In the genomic region with DNA sequence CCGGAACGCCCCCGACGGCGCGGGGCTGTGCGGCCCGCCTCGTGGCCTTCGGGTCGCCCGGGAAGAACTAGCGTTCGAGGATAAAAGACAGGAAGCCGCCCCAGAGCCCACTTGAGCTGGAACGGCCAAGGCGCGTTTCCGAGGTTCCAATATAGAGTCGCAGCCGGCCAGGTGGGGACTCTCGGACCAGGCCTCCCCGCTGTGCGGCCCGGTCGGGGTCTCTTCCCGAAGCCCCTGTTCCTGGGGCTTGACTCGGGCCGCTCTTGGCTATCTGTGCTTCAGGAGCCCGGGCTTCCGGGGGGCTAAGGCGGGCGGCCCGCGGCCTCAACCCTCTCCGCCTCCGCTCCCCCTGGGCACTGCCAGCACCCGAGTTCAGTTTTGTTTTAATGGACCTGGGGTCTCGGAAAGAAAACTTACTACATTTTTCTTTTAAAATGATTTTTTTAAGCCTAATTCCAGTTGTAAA, we compare ENCODE assay signal across 8 cellular contexts.
A peak's percentile ranks its signal among the peaks of the same experiment; 100 is the strongest.
DNase-seq lines count a peak whose midpoint lies in the region; ATAC-seq, FAIRE-seq and TF ChIP-seq lines count a peak whose summit lies in the region.

No MANE protein-coding gene starts in this region.

- ATAC-seq in A549 (no peak), K562 (no peak), HG02884 (IDR thresholded peaks at IDR 0.05; ENCODE audit: unreplicated experiment) (no peak)

- peak overlapping the region; percentile 86 for H3K4me2 ChIP-seq in A549
- H3K4me2 ChIP-seq in K562 (ENCODE audit: insufficient read depth, low read length) = peak overlapping the region; percentile 83; the same call in 1 of the 2 replicates

- TF ChIP-seq POLR2A in A549 (IDR thresholded peaks at IDR 0.05; ENCODE audit: low read length) (no peak), K562 (conservative IDR thresholded peaks at IDR 0.05) (no peak), GM12892 (IDR thresholded peaks at IDR 0.05; ENCODE audit: low read depth, low read length) (no peak)

- POLR2A ChIA-PET in A549 (lab: Yijun Ruan, JAX) = interaction anchor here (0.8 to 4.9 kb wide), 9 partner anchors 82 to 949 kb away, joined by 3 to 70 read pairs (median 10); no protein-coding TSS in a partner anchor
- POLR2A ChIA-PET in HEK293 (lab: Yijun Ruan, JAX) = interaction anchor here (1.4 to 4.1 kb wide), 8 partner anchors 44 to 950 kb away, joined by 3 to 45 read pairs (median 10); no protein-coding TSS in a partner anchor
- POLR2A ChIA-PET in K562 (lab: Yijun Ruan, JAX) = interaction anchor here (0.6 to 5.4 kb wide), 12 partner anchors 10 to 618 kb away, joined by 3 to 54 read pairs (median 6); no protein-coding TSS in a partner anchor

- peak overlapping the region; percentile 89 to 97 for H3K9ac ChIP-seq in K562 (ENCODE audit: insufficient read depth in 1 of 2, low read depth in 2 of 2, low read length in 2 of 2)
- peak overlapping the region in 1 of 2 donors; percentile 91 for H3K9ac ChIP-seq in mucosa of rectum (ENCODE audit: low read depth in 1 of 2, low read length in 2 of 2)

- no peak for TF ChIP-seq EP300 in A549 (IDR thresholded peaks at IDR 0.05)
- no peak for TF ChIP-seq EP300 in K562 (IDR thresholded peaks at IDR 0.05; ENCODE audit: low read length)

- FAIRE-seq in A549 (lab: Jason Lieb, UNC) = no peak
- no peak for FAIRE-seq in K562 (lab: Jason Lieb, UNC)
- FAIRE-seq in GM12892 (lab: Jason Lieb, UNC) = no peak

- intact Hi-C loops in K562 (cut with micrococcal nuclease) = no loop called here

- H3K9me1 ChIP-seq in K562 (ENCODE audit: control insufficient read depth, insufficient read depth, low read length) = no peaks in the 10 kb centered on the region

- H3K36me3 ChIP-seq in HEK293 (ENCODE audit: control insufficient read depth in 2 of 2, insufficient read depth in 1 of 2, low read length in 2 of 2) (no peaks in the 10 kb centered on the region), K562 (ENCODE audit: control insufficient read depth, insufficient read depth, low read length) (no peaks in the 10 kb centered on the region), mucosa of rectum (ENCODE audit: control insufficient read depth in 2 of 2, insufficient read depth in 2 of 2, low read length in 2 of 2) (no peaks in the 10 kb centered on the region)

- in situ Hi-C loops in K562 (cut with MboI) (no loop called here), ACHN (cut with HindIII; ENCODE audit: low pct_ligation_motif_present, low pct_unique_long_range_greater_than_20kb, low sequenced_read_pairs) (no loop called here)

- H3K79me2 ChIP-seq in K562 (ENCODE audit: control insufficient read depth, insufficient read depth, low read length) = peaks cover 40% of the 10 kb centered on the region

- TF ChIP-seq RAD21 in A549 (conservative IDR thresholded peaks at IDR 0.05 in 1 of 2, IDR thresholded peaks at IDR 0.05 in 1 of 2) (no peak), K562 (CRISPR knock-in tag; conservative IDR thresholded peaks at IDR 0.05 in 1 of 2, IDR thresholded peaks at IDR 0.05 in 1 of 2) (no peak; a peak in 1 of 4 replicates)

- TF ChIP-seq CTCF in A549 (IDR thresholded peaks at IDR 0.05) (no peak; the same call in 2 of the 3 replicates), HEK293 (tag by site-specific recombination; IDR thresholded peaks at IDR 0.05) (no peak), K562 (IDR thresholded peaks at IDR 0.05 in 2 of 3, conservative IDR thresholded peaks at IDR 0.05 in 1 of 3; ENCODE audit: insufficient read depth in 2 of 3, low read depth in 1 of 3, low read length in 3 of 3) (no peak)

- H3K27me3 ChIP-seq in K562 (ENCODE audit: control insufficient read depth in 2 of 2, insufficient read depth in 2 of 2, low read length in 2 of 2) (no peaks in the 10 kb centered on the region), mucosa of rectum (ENCODE audit: control insufficient read depth in 2 of 2, insufficient read depth in 2 of 2, low read length in 2 of 2) (peaks cover 10 to 13% of the 10 kb centered on the region in 2 donors)

- H3K9me3 ChIP-seq in A549 = no peaks in the 10 kb centered on the region
- no peaks in the 10 kb centered on the region for H3K9me3 ChIP-seq in HEK293 (ENCODE audit: control insufficient read depth, insufficient read depth, low read depth, low read length)
- H3K9me3 ChIP-seq in K562 (replicated peaks; ENCODE audit: control insufficient read depth, insufficient read depth, low read depth, low read length) = 0 out of 2 replicates have a peak, but pooled peaks cover 5% of the 10 kb centered on the region
- no peaks in the 10 kb centered on the region for H3K9me3 ChIP-seq in mucosa of rectum (ENCODE audit: control insufficient read depth in 2 of 2, low read length in 2 of 2)

- DNase-seq in A549 (ENCODE audit: low read depth in 1 of 2, low spot score in 1 of 2) = no peak
- DNase-seq in K562 (ENCODE audit: extremely low read depth in 1 of 4, low spot score in 3 of 4) = no peak
- no peak for DNase-seq in ACHN
- DNase-seq in NOMO-1 treated with DMSO at 0.1 percent for 48 hours (lab: John Stamatoyannopoulos, UW; ENCODE audit: unreplicated experiment) = no peak
- no peak for DNase-seq in GM12892 (ENCODE audit: insufficient read length)

- BruUV-seq in K562 (replicated peaks; lab: Mats Ljungman, UMichigan) = no TSS peak

- H3K27ac ChIP-seq in A549 (peak overlapping the region; percentile 98 to 100; a peak in 5 of 6 replicates), HEK293 (ENCODE audit: extremely low read depth, low read depth, low read length) (peak overlapping the region; percentile 8; the same call in 1 of the 2 replicates), K562 (ENCODE audit: extremely low read depth, low read depth, low read length) (peak overlapping the region; percentile 94; the same call in 2 of the 3 replicates), mucosa of rectum (ENCODE audit: low read depth in 2 of 2, low read length in 2 of 2) (peak overlapping the region; percentile 95 to 96)

- 27% methylated on average over 11 of the region's 39 CpGs for WGBS in A549 (ENCODE audit: missing lambda C conversion rate)
- 33% methylated on average over 26 of the region's 39 CpGs for WGBS in K562 (ENCODE audit: insufficient coverage, low coverage, missing lambda C conversion rate)

- peak overlapping the region; percentile 83 for H2AFZ ChIP-seq in K562 (ENCODE audit: low read depth, low read length)

- H4K20me1 ChIP-seq in K562 (replicated peaks; ENCODE audit: control insufficient read depth, insufficient read depth, low read length) = peaks cover 13% of the 10 kb centered on the region

- CTCF ChIA-PET in A549 (lab: Yijun Ruan, JAX) = interaction anchor here (0.6 to 7.3 kb wide), 36 partner anchors 8 to 1138 kb away, joined by 3 to 46 read pairs (median 4); no protein-coding TSS in a partner anchor
- CTCF ChIA-PET in HEK293 (lab: Yijun Ruan, JAX) = interaction anchor here (0.6 to 2.6 kb wide), 18 partner anchors 13 to 1058 kb away, joined by 3 to 14 read pairs (median 4); no protein-coding TSS in a partner anchor
- CTCF ChIA-PET in K562 (lab: Yijun Ruan, JAX; ENCODE audit: low intra/inter-chr PET ratio) = interaction anchor here (0.6 to 2.9 kb wide), 3 partner anchors 111 to 509 kb away, joined by 3 to 19 read pairs (median 3); no protein-coding TSS in a partner anchor

- H3K4me3 ChIP-seq in A549 (peak overlapping the region; percentile 72), HEK293 (ENCODE audit: low read depth, low read length) (peak overlapping the region; percentile 23), K562 (peak overlapping the region; percentile 68; the same call in 1 of the 2 replicates), mucosa of rectum (ENCODE audit: low read length in 2 of 2) (peak overlapping the region; percentile 61 to 90)

- H3K4me1 ChIP-seq in A549 = peaks cover 9% of the 10 kb centered on the region; the same call in 2 of the 3 replicates
- H3K4me1 ChIP-seq in HEK293 (ENCODE audit: control insufficient read depth, insufficient read depth, low read length) = peaks cover 5% of the 10 kb centered on the region; the same call in 1 of the 2 replicates
- H3K4me1 ChIP-seq in K562 (replicated peaks in 1 of 2; ENCODE audit: control insufficient read depth in 2 of 2, insufficient read depth in 2 of 2, low read length in 2 of 2) = peaks cover 3 to 40% of the 10 kb centered on the region in 2 experiments; a peak in 4 of 5 replicates
- peaks cover 6 to 19% of the 10 kb centered on the region in 2 donors for H3K4me1 ChIP-seq in mucosa of rectum (ENCODE audit: control insufficient read depth in 2 of 2, insufficient read depth in 2 of 2, low read length in 2 of 2)

TF ChIP-seq in A549, 52 proteins besides CTCF, POLR2A, EP300 and RAD21 (continues in another document):
- TF ChIP-seq, protein P1, sequence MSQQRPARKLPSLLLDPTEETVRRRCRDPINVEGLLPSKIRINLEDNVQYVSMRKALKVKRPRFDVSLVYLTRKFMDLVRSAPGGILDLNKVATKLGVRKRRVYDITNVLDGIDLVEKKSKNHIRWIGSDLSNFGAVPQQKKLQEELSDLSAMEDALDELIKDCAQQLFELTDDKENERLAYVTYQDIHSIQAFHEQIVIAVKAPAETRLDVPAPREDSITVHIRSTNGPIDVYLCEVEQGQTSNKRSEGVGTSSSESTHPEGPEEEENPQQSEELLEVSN (IDR thresholded peaks at IDR 0.05; ENCODE audit: borderline replicate concordance, low read depth) = peak; percentile 37; the same call in 1 of the 2 replicates

TF ChIP-seq in HEK293, 187 proteins besides CTCF, POLR2A, EP300 and RAD21 (continues in another document):
- TF ChIP-seq ZBTB8A (tag by site-specific recombination; IDR thresholded peaks at IDR 0.05) (0 out of 2 replicates have a peak, but pooled peaks have one; percentile 38), ZNF768 (tag by site-specific recombination; IDR thresholded peaks at IDR 0.05) (peak; percentile 6; the same call in 1 of the 2 replicates), ZNF366 (tag by site-specific recombination; conservative IDR thresholded peaks at IDR 0.05) (no peak), ZNF600 (tag by site-specific recombination; IDR thresholded peaks at IDR 0.05) (no peak), ZSCAN30 (tag by site-specific recombination; IDR thresholded peaks at IDR 0.05) (peak; percentile 64), ZXDB (tag by site-specific recombination; IDR thresholded peaks at IDR 0.05) (0 out of 2 replicates have a peak, but pooled peaks have one; percentile 4), ZNF777 (tag by site-specific recombination; IDR thresholded peaks at IDR 0.05; ENCODE audit: borderline replicate concordance) (0 out of 2 replicates have a peak, but pooled peaks have one; percentile 13)

TF ChIP-seq in K562, 482 proteins besides CTCF, POLR2A, EP300 and RAD21 (continues in another document):
- TF ChIP-seq ARHGAP35 (IDR thresholded peaks at IDR 0.05; ENCODE audit: partially characterized antibody) (no peak), GTF2F1 (IDR thresholded peaks at IDR 0.05; ENCODE audit: low read depth, low read length) (no peak), MECOM (CRISPR knock-in tag; IDR thresholded peaks at IDR 0.05) (0 out of 2 replicates have a peak, but pooled peaks have one; percentile 39), ZNF76 (CRISPR knock-in tag; IDR thresholded peaks at IDR 0.05; ENCODE audit: borderline replicate concordance) (no peak)

Comparison
In these comparisons a context has a peak if more than half of its experiments do, and no peak if none do; other contexts are left out.
1. H3K27ac ChIP-seq: peak in every context shown above with its lines; median percentile 99 in A549; 96 in mucosa of rectum; 94 in K562; 8 in HEK293.
2. H3K4me3 ChIP-seq: peak in every context shown above with its lines; median percentile 76 in mucosa of rectum; 72 in A549; 68 in K562; 23 in HEK293.